10 cellular contexts compared by ENCODE assay signal in the genomic region with DNA sequence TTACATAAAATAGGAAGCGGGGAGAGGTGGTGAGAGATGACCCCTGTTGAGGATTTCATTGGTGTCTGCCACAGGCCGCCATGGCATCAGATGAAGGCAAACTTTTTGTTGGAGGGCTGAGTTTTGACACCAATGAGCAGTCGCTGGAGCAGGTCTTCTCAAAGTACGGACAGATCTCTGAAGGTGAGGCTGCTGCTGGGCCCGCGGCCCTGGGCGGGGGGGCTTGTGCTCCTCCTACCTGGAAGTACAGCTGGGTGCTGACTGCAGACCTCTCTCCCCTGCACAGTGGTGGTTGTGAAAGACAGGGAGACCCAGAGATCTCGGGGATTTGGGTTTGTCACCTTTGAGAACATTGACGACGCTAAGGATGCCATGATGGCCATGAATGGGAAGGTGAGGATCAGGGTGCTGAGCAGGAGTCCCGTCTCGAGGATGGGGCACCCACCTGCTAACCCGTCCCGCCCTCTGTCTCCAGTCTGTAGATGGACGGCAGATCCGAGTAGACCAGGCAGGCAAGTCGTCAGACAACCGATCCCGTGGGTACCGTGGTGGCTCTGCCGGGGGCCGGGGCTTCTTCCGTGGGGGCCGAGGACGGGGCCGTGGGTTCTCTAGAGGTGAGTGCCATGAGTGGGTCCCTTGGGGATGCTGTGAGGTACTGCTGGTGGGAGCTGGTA. TPM values are rescaled to one million over a fixed set of nuclear protein-coding genes. Genes with fewer than 3 reads are reported as not detected.
DNase-seq lines count a peak whose midpoint lies in the region; ATAC-seq, FAIRE-seq and TF ChIP-seq lines count a peak whose summit lies in the region.
"Had no signal": no experiment of that assay in that cellular context is flagged by ENCODE, and none has a peak within 500 bp of the region (broad histone marks: within the 10 kb centered on the region; RNA-seq: fewer than 3 reads in every experiment).

No MANE protein-coding gene starts in this region.

- H3K36me3 ChIP-seq in heart right ventricle, result peaks cover 0 to 50% (median 45%) of the 10 kb centered on the region in 9 donors
- H3K36me3 ChIP-seq in K562 (ENCODE audit: control insufficient read depth, insufficient read depth, low read length), result peaks cover 53% of the 10 kb centered on the region
- H3K36me3 ChIP-seq in mesodermal cell (ENCODE audit: control insufficient read depth, insufficient read depth, low read length), result peaks cover 54% of the 10 kb centered on the region
- peaks cover 0 to 48% of the 10 kb centered on the region in 2 donors for H3K36me3 ChIP-seq in vagina

- no peak for TF ChIP-seq EP300 in K562 (IDR thresholded peaks at IDR 0.05; ENCODE audit: low read length)

- H3K27me3 ChIP-seq in heart right ventricle, result no peaks in the 10 kb centered on the region
- H3K27me3 ChIP-seq in K562 (ENCODE audit: control insufficient read depth in 2 of 2, insufficient read depth in 2 of 2, low read length in 2 of 2), result no peaks in the 10 kb centered on the region
- no peaks in the 10 kb centered on the region for H3K27me3 ChIP-seq in vagina

- no peaks in the 10 kb centered on the region for H3K9me1 ChIP-seq in K562 (ENCODE audit: control insufficient read depth, insufficient read depth, low read length)

- intact Hi-C loops in heart right ventricle (cut with DNase I) (loop anchor here in 4 of 10 donors (10.0 kb wide), 3 partner anchors 134 to 234 kb away; a partner anchor contains a TSS), left cardiac atrium (cut with DNase I) (loop anchor here in 1 of 2 donors (10.0 kb wide), 1 partner anchor 134 kb away; a partner anchor contains a TSS), K562 (cut with micrococcal nuclease) (loop anchor here (10.0 kb wide), 1 partner anchor 174 kb away; no protein-coding TSS in a partner anchor), vagina (cut with DNase I) (loop anchor here (10.0 kb wide), 2 partner anchors 114 to 174 kb away; a partner anchor contains a TSS)

- H3K4me3 ChIP-seq in heart right ventricle, result peak overlapping the region; percentile 57 to 98 (median 70)
- peak overlapping the region; percentile 68 for H3K4me3 ChIP-seq in K562
- peak overlapping the region; percentile 85 for H3K4me3 ChIP-seq in mesodermal cell (ENCODE audit: extremely low read depth, insufficient read depth, low read length, poor library complexity, severe bottlenecking)
- peak overlapping the region; percentile 63 to 94 for H3K4me3 ChIP-seq in vagina

- peak overlapping the region; percentile 93 for H3K4me2 ChIP-seq in K562 (ENCODE audit: insufficient read depth, low read length)

- TF ChIP-seq RAD21 in K562 (CRISPR knock-in tag; conservative IDR thresholded peaks at IDR 0.05 in 1 of 2, IDR thresholded peaks at IDR 0.05 in 1 of 2), result no peak

- no peak for DNase-seq in heart right ventricle
- no peak for DNase-seq in left cardiac atrium
- DNase-seq in K562 (ENCODE audit: extremely low read depth in 1 of 4, low spot score in 3 of 4), result peak in 1 of 4 experiments; percentile 62
- no peak for DNase-seq in vagina (ENCODE audit: extremely low spot score in 2 of 2)
- DNase-seq in stimulated activated naive CD4-positive, alpha-beta T cell (lab: John Stamatoyannopoulos, UW), result no peak
- DNase-seq in LoVo (ENCODE audit: low spot score), result no peak
- no peak for DNase-seq in AML-193 (lab: John Stamatoyannopoulos, UW)
- DNase-seq: NCI-H1694 treated with DMSO at 0.1 percent for 48 hours had no signal

- peak overlapping the region; percentile 90 to 99 for H3K9ac ChIP-seq in K562 (ENCODE audit: insufficient read depth in 1 of 2, low read depth in 2 of 2, low read length in 2 of 2)

- H3K9me3 ChIP-seq in heart right ventricle, result no peaks in the 10 kb centered on the region
- H3K9me3 ChIP-seq in K562 (replicated peaks; ENCODE audit: control insufficient read depth, insufficient read depth, low read depth, low read length), result no peaks in the 10 kb centered on the region
- no peaks in the 10 kb centered on the region for H3K9me3 ChIP-seq in mesodermal cell (ENCODE audit: control insufficient read depth, low read length)
- H3K9me3 ChIP-seq in vagina, result no peaks in the 10 kb centered on the region

- H2AFZ ChIP-seq in K562 (ENCODE audit: low read depth, low read length), result no peak overlapping the region

- peaks cover 66% of the 10 kb centered on the region for H3K79me2 ChIP-seq in K562 (ENCODE audit: control insufficient read depth, insufficient read depth, low read length)

- CTCF ChIA-PET in K562 (lab: Yijun Ruan, JAX; ENCODE audit: low intra/inter-chr PET ratio), result no interaction called here

- peak overlapping the region in 9 of 10 donors; percentile 91 to 100 (median 98) for H3K27ac ChIP-seq in heart right ventricle
- H3K27ac ChIP-seq in K562 (ENCODE audit: extremely low read depth, low read depth, low read length), result peak overlapping the region; percentile 92
- H3K27ac ChIP-seq in mesodermal cell (ENCODE audit: low read depth, low read length, severe bottlenecking), result peak overlapping the region; percentile 97
- peak overlapping the region; percentile 99 for H3K27ac ChIP-seq in vagina

- BruUV-seq in K562 (replicated peaks; lab: Mats Ljungman, UMichigan), result no TSS peak

- no peak for TF ChIP-seq CTCF in heart right ventricle (IDR thresholded peaks at IDR 0.05)
- no peak for TF ChIP-seq CTCF in K562 (IDR thresholded peaks at IDR 0.05 in 2 of 3, conservative IDR thresholded peaks at IDR 0.05 in 1 of 3; ENCODE audit: insufficient read depth in 2 of 3, low read depth in 1 of 3, low read length in 3 of 3)
- no peak for TF ChIP-seq CTCF in vagina (IDR thresholded peaks at IDR 0.05)

- in situ Hi-C loops in K562 (cut with MboI), result no loop called here

- peak; percentile 44 for TF ChIP-seq POLR2A in K562 (conservative IDR thresholded peaks at IDR 0.05)
- no peak for TF ChIP-seq POLR2A in vagina (IDR thresholded peaks at IDR 0.05)

- no peak for ATAC-seq in heart right ventricle
- no peak for ATAC-seq in left cardiac atrium
- no peak for ATAC-seq in K562

- 51 to 58% methylated on average over 26 of the region's 26 CpGs for WGBS in heart right ventricle, 2 donors
- 10% methylated on average over 26 of the region's 26 CpGs for WGBS in K562 (ENCODE audit: insufficient coverage, low coverage, missing lambda C conversion rate)
- WGBS in mesodermal cell (ENCODE audit: insufficient coverage in 2 of 2), 2 experiments, result 96 to 97% methylated on average over 25 of the region's 26 CpGs

- H4K20me1 ChIP-seq in K562 (replicated peaks; ENCODE audit: control insufficient read depth, insufficient read depth, low read length), result peaks cover 26% of the 10 kb centered on the region

- POLR2A ChIA-PET in K562 (lab: Yijun Ruan, JAX), result interaction anchor here (0.5 to 2.8 kb wide), 7 partner anchors 9 to 1061 kb away, joined by 3 to 14 read pairs (median 4); no protein-coding TSS in a partner anchor

- H3K4me1 ChIP-seq in heart right ventricle (peaks cover 57 to 86% (median 82%) of the 10 kb centered on the region in 9 donors), K562 (replicated peaks in 1 of 2; ENCODE audit: control insufficient read depth in 2 of 2, insufficient read depth in 2 of 2, low read length in 2 of 2) (peaks cover 67 to 98% of the 10 kb centered on the region in 2 experiments), mesodermal cell (ENCODE audit: control insufficient read depth, insufficient read depth, low read length, poor library complexity, severe bottlenecking) (peaks cover 57% of the 10 kb centered on the region), vagina (peaks cover 83% of the 10 kb centered on the region)

- FAIRE-seq in K562 (lab: Jason Lieb, UNC), result peak; percentile 40
- FAIRE-seq: urothelium cell line had no signal

RNA-seq across cellular contexts. Expression of a gene that starts 1.9 kb away (rescaled TPM):
- total RNA-seq in heart right ventricle (100 to 1,000 TPM; 227 to 356 (median 280) TPM), left cardiac atrium (100 to 1,000 TPM; 229 to 379 TPM), K562 (2014; rRNA removed) (168 and 249 TPM in 2 replicates), K562 (2014; rRNA removed; fragmentation: Illumina TruSeq; extraction: Trizol) (189 and 200 TPM in 2 replicates), K562 (2015; rRNA removed; fragmentation: Illumina TruSeq; extraction: Trizol) (176 and 206 TPM in 2 replicates), K562 (2021) (181 and 222 TPM in 2 replicates), vagina (192 TPM)
- polyA plus RNA-seq in heart right ventricle (100 to 1,000 TPM; 180 to 344 TPM), K562 (2011; rRNA removed) (124 and 166 TPM in 2 replicates), K562 (2014; fragmentation: Illumina TruSeq; extraction: Trizol) (222 and 345 TPM in 2 replicates), K562 (2014; fragmentation: Nextera tagmentation; extraction: Ambion mirVana) (10 to 100 TPM; 20.5 to 21.4 TPM), K562 (2014; rRNA removed) (306 and 327 TPM in 2 replicates)
- total RNA-seq in K562 (2011; cell fraction: chromatin; rRNA removed; ENCODE audit: low replicate concordance), result 283 and 504 TPM in 2 replicates
- total RNA-seq in K562 (2011; cell fraction: nucleolus; rRNA removed), result 457 and 483 TPM in 2 replicates
- total RNA-seq in K562 (2011; cell fraction: nucleoplasm; rRNA removed), result 431 and 450 TPM in 2 replicates
- polyA plus RNA-seq in K562 (2011; cell fraction: cytosol; rRNA removed), result 92.3 and 201 TPM in 2 replicates
- 882 and 1,025 TPM in 2 replicates for polyA plus RNA-seq in K562 (2011; cell fraction: nucleus; rRNA removed)
- polyA plus RNA-seq in K562 (2012), result 288 and 291 TPM in 2 replicates
- polyA minus RNA-seq in K562 (2011; rRNA and poly(A)+ RNA removed), result 46.9 and 50.4 TPM in 2 replicates
- polyA minus RNA-seq in K562 (2011; cell fraction: cytosol; rRNA and poly(A)+ RNA removed), result 50.4 and 50.8 TPM in 2 replicates
- 117 and 135 TPM in 2 replicates for polyA minus RNA-seq in K562 (2011; cell fraction: nucleus; rRNA and poly(A)+ RNA removed)
- 231 TPM for polyA plus RNA-seq in mesodermal cell (2013, experiment 1 of 2)
- 221 TPM for polyA plus RNA-seq in mesodermal cell (2013, experiment 2 of 2)

RNA-seq across cellular contexts. Expression of a gene that starts 4.3 kb away (rescaled TPM):
- 10 to 100 TPM in 7 of 10 donors, 1 to 10 TPM in 3; 8.2 to 19.0 (median 12.7) TPM for total RNA-seq in heart right ventricle
- polyA plus RNA-seq in heart right ventricle, result 10 to 100 TPM; 40.2 to 70.2 TPM
- total RNA-seq in left cardiac atrium, result 10 to 100 TPM; 19.2 to 21.4 TPM
- 6.3 and 26.6 TPM in 2 replicates for total RNA-seq in K562 (2011; cell fraction: chromatin; rRNA removed; ENCODE audit: low replicate concordance)
- total RNA-seq in K562 (2011; cell fraction: nucleolus; rRNA removed), result 40.9 and 47.0 TPM in 2 replicates
- total RNA-seq in K562 (2011; cell fraction: nucleoplasm; rRNA removed), result 20.7 and 26.9 TPM in 2 replicates
- 72.2 and 108 TPM in 2 replicates for total RNA-seq in K562 (2014; rRNA removed)
- 1.3 and 2.8 TPM in 2 replicates for total RNA-seq in K562 (2014; rRNA removed; fragmentation: Illumina TruSeq; extraction: Trizol)
- total RNA-seq in K562 (2015; rRNA removed; fragmentation: Illumina TruSeq; extraction: Trizol), result 40.3 and 42.6 TPM in 2 replicates
- total RNA-seq in K562 (2021), result 81.9 and 85.0 TPM in 2 replicates
- polyA plus RNA-seq in K562 (2011; rRNA removed), result 20.3 and 30.4 TPM in 2 replicates
- 58.0 and 177 TPM in 2 replicates for polyA plus RNA-seq in K562 (2011; cell fraction: cytosol; rRNA removed)
- polyA plus RNA-seq in K562 (2011; cell fraction: nucleus; rRNA removed), result 28.1 and 53.8 TPM in 2 replicates
- 65.9 and 75.4 TPM in 2 replicates for polyA plus RNA-seq in K562 (2012)
- 11.7 and 56.4 TPM in 2 replicates for polyA plus RNA-seq in K562 (2014; fragmentation: Illumina TruSeq; extraction: Trizol)
- polyA plus RNA-seq in K562 (2014; fragmentation: Nextera tagmentation; extraction: Ambion mirVana), result 1 to 10 TPM in 1 of 2 experiments, under 1 TPM in 1; 0.66 to 2.7 TPM
- polyA plus RNA-seq in K562 (2014; rRNA removed), result 89.6 and 119 TPM in 2 replicates
- polyA minus RNA-seq in K562 (2011; rRNA and poly(A)+ RNA removed), result 4.8 and 6.1 TPM in 2 replicates
- polyA minus RNA-seq in K562 (2011; cell fraction: cytosol; rRNA and poly(A)+ RNA removed), result 19.6 and 23.7 TPM in 2 replicates
- 12.0 and 12.8 TPM in 2 replicates for polyA minus RNA-seq in K562 (2011; cell fraction: nucleus; rRNA and poly(A)+ RNA removed)
- 22.1 TPM for polyA plus RNA-seq in mesodermal cell (2013, experiment 1 of 2)
- 19.2 TPM for polyA plus RNA-seq in mesodermal cell (2013, experiment 2 of 2)
- 64.8 TPM for total RNA-seq in vagina

RNA-seq across cellular contexts. Expression of a gene that starts 14.7 kb away (rescaled TPM):
- total RNA-seq in heart right ventricle (under 1 TPM in 1 of 10 donors, not detected in 9; 0.45 TPM), left cardiac atrium (not detected), K562 (2014; rRNA removed) (0.16 TPM in 1 of 2 replicates, not detected in the other), K562 (2014; rRNA removed; fragmentation: Illumina TruSeq; extraction: Trizol) (not detected in 2 replicates), K562 (2015; rRNA removed; fragmentation: Illumina TruSeq; extraction: Trizol) (not detected in 2 replicates), K562 (2021) (0.38 and 0.44 TPM in 2 replicates), vagina (not detected)
- polyA plus RNA-seq in heart right ventricle (under 1 TPM in 1 of 2 donors, not detected in 1; 0.04 TPM), K562 (2011; rRNA removed) (0.11 and 0.27 TPM in 2 replicates), K562 (2014; fragmentation: Illumina TruSeq; extraction: Trizol) (not detected in 2 replicates), K562 (2014; fragmentation: Nextera tagmentation; extraction: Ambion mirVana) (not detected), K562 (2014; rRNA removed) (0.12 and 0.15 TPM in 2 replicates)
- not detected in 2 replicates for total RNA-seq in K562 (2011; cell fraction: chromatin; rRNA removed; ENCODE audit: low replicate concordance)
- not detected in 2 replicates for total RNA-seq in K562 (2011; cell fraction: nucleolus; rRNA removed)
- not detected in 2 replicates for total RNA-seq in K562 (2011; cell fraction: nucleoplasm; rRNA removed)
- polyA plus RNA-seq in K562 (2011; cell fraction: cytosol; rRNA removed), result 0.34 and 0.88 TPM in 2 replicates
- 0.24 and 0.25 TPM in 2 replicates for polyA plus RNA-seq in K562 (2011; cell fraction: nucleus; rRNA removed)
- polyA plus RNA-seq in K562 (2012), result not detected in 2 replicates
- polyA minus RNA-seq in K562 (2011; rRNA and poly(A)+ RNA removed), result not detected in 2 replicates
- polyA minus RNA-seq in K562 (2011; cell fraction: cytosol; rRNA and poly(A)+ RNA removed), result not detected in 2 replicates
- not detected in 2 replicates for polyA minus RNA-seq in K562 (2011; cell fraction: nucleus; rRNA and poly(A)+ RNA removed)
- polyA plus RNA-seq in mesodermal cell (2013, experiment 1 of 2), result 21.0 TPM
- polyA plus RNA-seq in mesodermal cell (2013, experiment 2 of 2), result 13.1 TPM

RNA-seq across cellular contexts. Expression of a gene that starts 22.6 kb away (rescaled TPM):
- total RNA-seq in heart right ventricle (100 to 1,000 TPM in 2 of 10 donors, 10 to 100 TPM in 8; 45.9 to 236 (median 68.5) TPM), left cardiac atrium (100 to 1,000 TPM in 1 of 2 donors, 10 to 100 TPM in 1; 58.7 to 148 TPM), K562 (2014; rRNA removed) (13.5 and 20.8 TPM in 2 replicates), K562 (2014; rRNA removed; fragmentation: Illumina TruSeq; extraction: Trizol) (3.9 and 4.8 TPM in 2 replicates), K562 (2015; rRNA removed; fragmentation: Illumina TruSeq; extraction: Trizol) (10.1 and 11.0 TPM in 2 replicates), K562 (2021) (120 and 121 TPM in 2 replicates), vagina (170 TPM)
- polyA plus RNA-seq in heart right ventricle (10 to 100 TPM; 22.7 to 48.6 TPM), K562 (2011; rRNA removed) (7.0 and 10.2 TPM in 2 replicates), K562 (2014; fragmentation: Illumina TruSeq; extraction: Trizol) (20.5 and 38.3 TPM in 2 replicates), K562 (2014; fragmentation: Nextera tagmentation; extraction: Ambion mirVana) (1 to 10 TPM in 1 of 2 experiments, under 1 TPM in 1; 0.17 to 1.5 TPM), K562 (2014; rRNA removed) (41.3 and 44.6 TPM in 2 replicates)
- total RNA-seq in K562 (2011; cell fraction: chromatin; rRNA removed; ENCODE audit: low replicate concordance), result 30.7 and 106 TPM in 2 replicates
- total RNA-seq in K562 (2011; cell fraction: nucleolus; rRNA removed), result 81.7 and 90.7 TPM in 2 replicates
- total RNA-seq in K562 (2011; cell fraction: nucleoplasm; rRNA removed), result 55.1 and 88.1 TPM in 2 replicates
- 14.0 and 26.8 TPM in 2 replicates for polyA plus RNA-seq in K562 (2011; cell fraction: cytosol; rRNA removed)
- 44.8 and 87.0 TPM in 2 replicates for polyA plus RNA-seq in K562 (2011; cell fraction: nucleus; rRNA removed)
- polyA plus RNA-seq in K562 (2012), result 29.5 and 39.8 TPM in 2 replicates
- polyA minus RNA-seq in K562 (2011; rRNA and poly(A)+ RNA removed), result 2.7 and 3.0 TPM in 2 replicates
- 29.9 and 43.2 TPM in 2 replicates for polyA minus RNA-seq in K562 (2011; cell fraction: cytosol; rRNA and poly(A)+ RNA removed)
- 28.0 and 34.2 TPM in 2 replicates for polyA minus RNA-seq in K562 (2011; cell fraction: nucleus; rRNA and poly(A)+ RNA removed)
- polyA plus RNA-seq in mesodermal cell (2013, experiment 1 of 2), result 101 TPM
- polyA plus RNA-seq in mesodermal cell (2013, experiment 2 of 2), result 84.0 TPM

RNA-seq across cellular contexts. Expression of a gene that starts 29.4 kb away (rescaled TPM):
- 100 to 1,000 TPM; 491 to 770 (median 553) TPM for total RNA-seq in heart right ventricle
- 1,000 to 10,000 TPM in 1 of 2 donors, 100 to 1,000 TPM in 1; 821 to 2,879 TPM for polyA plus RNA-seq in heart right ventricle
- total RNA-seq in left cardiac atrium, result 100 to 1,000 TPM; 540 to 639 TPM
- total RNA-seq in K562 (2011; cell fraction: chromatin; rRNA removed; ENCODE audit: low replicate concordance), result 42.1 and 110 TPM in 2 replicates
- total RNA-seq in K562 (2011; cell fraction: nucleolus; rRNA removed), result 116 and 129 TPM in 2 replicates
- total RNA-seq in K562 (2011; cell fraction: nucleoplasm; rRNA removed), result 74.0 and 85.6 TPM in 2 replicates
- total RNA-seq in K562 (2014; rRNA removed), result 135 and 145 TPM in 2 replicates
- total RNA-seq in K562 (2014; rRNA removed; fragmentation: Illumina TruSeq; extraction: Trizol), result 3.9 and 4.6 TPM in 2 replicates
- 65.2 and 73.0 TPM in 2 replicates for total RNA-seq in K562 (2015; rRNA removed; fragmentation: Illumina TruSeq; extraction: Trizol)
- 409 and 434 TPM in 2 replicates for total RNA-seq in K562 (2021)
- polyA plus RNA-seq in K562 (2011; rRNA removed), result 36.8 and 58.7 TPM in 2 replicates
- 119 and 471 TPM in 2 replicates for polyA plus RNA-seq in K562 (2011; cell fraction: cytosol; rRNA removed)
- polyA plus RNA-seq in K562 (2011; cell fraction: nucleus; rRNA removed), result 90.5 and 137 TPM in 2 replicates
- 278 and 318 TPM in 2 replicates for polyA plus RNA-seq in K562 (2012)
- 18.7 and 106 TPM in 2 replicates for polyA plus RNA-seq in K562 (2014; fragmentation: Illumina TruSeq; extraction: Trizol)
- 10 to 100 TPM in 1 of 2 experiments, 1 to 10 TPM in 1; 9.7 to 23.3 TPM for polyA plus RNA-seq in K562 (2014; fragmentation: Nextera tagmentation; extraction: Ambion mirVana)
- polyA plus RNA-seq in K562 (2014; rRNA removed), result 233 and 236 TPM in 2 replicates
- 16.5 and 29.9 TPM in 2 replicates for polyA minus RNA-seq in K562 (2011; rRNA and poly(A)+ RNA removed)
- 115 and 175 TPM in 2 replicates for polyA minus RNA-seq in K562 (2011; cell fraction: cytosol; rRNA and poly(A)+ RNA removed)
- 28.8 and 35.8 TPM in 2 replicates for polyA minus RNA-seq in K562 (2011; cell fraction: nucleus; rRNA and poly(A)+ RNA removed)
- 132 TPM for polyA plus RNA-seq in mesodermal cell (2013, experiment 1 of 2)
- polyA plus RNA-seq in mesodermal cell (2013, experiment 2 of 2), result 98.5 TPM
- total RNA-seq in vagina, result 154 TPM
